In the genomic region with DNA sequence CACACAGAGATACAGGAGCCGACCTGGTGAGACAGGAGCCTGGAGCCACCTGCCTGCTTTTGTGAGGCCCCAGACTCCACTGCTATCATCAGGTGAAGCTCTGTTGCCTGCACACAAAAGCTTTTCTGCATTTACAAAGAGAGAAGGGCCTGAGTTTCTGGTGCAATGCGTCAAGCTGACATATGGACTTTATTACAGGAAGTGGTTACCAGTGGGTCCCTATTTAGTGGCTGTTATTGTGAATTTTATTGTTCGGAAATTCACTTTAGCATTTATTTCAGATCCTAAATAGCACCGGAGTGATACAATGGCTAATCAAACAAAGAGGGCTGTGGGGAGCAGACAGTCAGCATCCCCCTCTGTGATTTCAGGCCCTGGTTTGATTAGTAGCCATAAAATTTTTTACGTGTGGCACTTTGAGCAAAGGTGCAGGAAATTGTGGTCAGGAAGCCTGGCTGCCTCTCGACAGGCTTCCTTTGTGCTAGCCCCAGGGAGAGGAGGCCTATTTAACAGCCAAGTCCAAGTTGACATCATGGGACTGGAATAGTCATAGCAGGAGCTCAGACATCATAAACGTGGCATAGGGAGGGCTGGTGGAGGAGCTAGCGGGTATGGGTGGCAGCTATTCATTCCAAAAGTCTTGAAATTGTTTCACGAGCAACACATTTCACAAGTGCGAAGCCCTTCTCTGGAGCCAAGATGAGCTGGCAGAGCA, we compare ENCODE assay signal across 8 cellular contexts. TPM values are rescaled to one million over a fixed set of nuclear protein-coding genes. Genes with fewer than 3 reads are reported as not detected.
DNase-seq lines count a peak whose midpoint lies in the region; ATAC-seq and TF ChIP-seq lines count a peak whose summit lies in the region.

No MANE protein-coding gene starts in this region.

- intact Hi-C loops in activated B cell treated with CpG ODN at 0.5 μM for 24 hours (cut with micrococcal nuclease) = no loop called here
- intact Hi-C loops in heart left ventricle (cut with DNase I) = loop anchor here in 1 of 10 donors (5.0 kb wide), 1 partner anchor 60 kb away; no protein-coding TSS in a partner anchor

- peaks cover 2% of the 10 kb centered on the region for H3F3A ChIP-seq in neural progenitor cell (ENCODE audit: low read depth)

- no peaks in the 10 kb centered on the region for H3K79me2 ChIP-seq in neural progenitor cell (ENCODE audit: low read depth)

- H3K9me3 Mint-ChIP-seq in activated B cell treated with CpG ODN at 0.5 μM for 24 hours (peaks cover 3% of the 10 kb centered on the region), neural progenitor cell (peaks cover 2% of the 10 kb centered on the region)

- H3K9me3 ChIP-seq in heart left ventricle = peaks cover 0 to 5% (median 1%) of the 10 kb centered on the region in 12 donors
- no peaks in the 10 kb centered on the region for H3K9me3 ChIP-seq in neural progenitor cell (ENCODE audit: low read depth)

- H3K4me3 Mint-ChIP-seq in activated B cell treated with CpG ODN at 0.5 μM for 24 hours = no peak overlapping the region
- H3K4me3 Mint-ChIP-seq in neural progenitor cell = no peak overlapping the region

- no peaks in the 10 kb centered on the region for H3K36me3 Mint-ChIP-seq in activated B cell treated with CpG ODN at 0.5 μM for 24 hours (ENCODE audit: low read depth)
- no peaks in the 10 kb centered on the region for H3K36me3 Mint-ChIP-seq in neural progenitor cell

- H3K4me1 Mint-ChIP-seq in activated B cell treated with CpG ODN at 0.5 μM for 24 hours (peaks cover 33% of the 10 kb centered on the region), neural progenitor cell (peaks cover 12% of the 10 kb centered on the region)

- H3K27ac ChIP-seq in heart left ventricle (peak overlapping the region; percentile 55 to 84 (median 70)), neural progenitor cell (no peak overlapping the region)

- no peak overlapping the region for H3K4me2 ChIP-seq in neural progenitor cell

- H2AFZ ChIP-seq in neural progenitor cell (replicated peaks) = no peak overlapping the region

- H3K27ac Mint-ChIP-seq in activated B cell treated with CpG ODN at 0.5 μM for 24 hours = peak overlapping the region; percentile 47
- H3K27ac Mint-ChIP-seq in neural progenitor cell = no peak overlapping the region

- POLR2A ChIA-PET in activated B cell treated with CpG ODN at 0.5 μM for 24 hours (lab: Charles Lee) = no interaction called here

- CTCF ChIA-PET in activated B cell treated with CpG ODN at 0.5 μM for 24 hours (lab: Charles Lee) = no interaction called here

- peaks cover 0 to 43% (median 9%) of the 10 kb centered on the region in 9 donors for H3K36me3 ChIP-seq in heart left ventricle
- H3K36me3 ChIP-seq in neural progenitor cell = no peaks in the 10 kb centered on the region

- H3K27me3 ChIP-seq in heart left ventricle (no peaks in the 10 kb centered on the region), neural progenitor cell (no peaks in the 10 kb centered on the region)

- WGBS in heart left ventricle, 4 donors = 44 to 58% (median 48%) methylated on average over 10 of the region's 10 CpGs

- no peaks in the 10 kb centered on the region for H3K27me3 Mint-ChIP-seq in activated B cell treated with CpG ODN at 0.5 μM for 24 hours
- H3K27me3 Mint-ChIP-seq in neural progenitor cell (ENCODE audit: insufficient read depth, low read depth) = peaks cover 6% of the 10 kb centered on the region

- ATAC-seq in GM18498 (IDR thresholded peaks at IDR 0.05; ENCODE audit: unreplicated experiment) = peak; percentile 61
- no peak for ATAC-seq in activated B cell treated with CpG ODN at 0.5 μM for 24 hours (ENCODE audit: low read depth)
- peak; percentile 86 to 94 (median 88) for ATAC-seq in heart left ventricle
- no peak for ATAC-seq in HG02571 (IDR thresholded peaks at IDR 0.05; ENCODE audit: unreplicated experiment)

- no peak for TF ChIP-seq POLR2A in heart left ventricle (IDR thresholded peaks at IDR 0.05)

- TF ChIP-seq CTCF in activated B cell treated with CpG ODN at 0.5 μM for 24 hours (IDR thresholded peaks at IDR 0.05) (no peak), heart left ventricle (IDR thresholded peaks at IDR 0.05) (no peak), neural progenitor cell (IDR thresholded peaks at IDR 0.05) (no peak)

- H3K9ac ChIP-seq in neural progenitor cell = no peak overlapping the region

- DNase-seq in H4 (ENCODE audit: low spot score) (peak; percentile 98), NCI-H146 (lab: John Stamatoyannopoulos, UW) (peak; percentile 79), activated B cell treated with CpG ODN at 0.5 μM for 24 hours (no peak), heart left ventricle (peak in 3 of 5 donors; percentile 43 to 62 (median 59)), neural progenitor cell (ENCODE audit: low spot score) (no peak)
- DNase-seq in stimulated activated CD8-positive, alpha-beta memory T cell treated with anti-CD3 and anti-CD28 coated beads, Interleukin-15, amount 100 ng/mL, for 48 hours (ENCODE audit: low read depth in 2 of 2) = peak; percentile 18 to 51

- H3K4me1 ChIP-seq in heart left ventricle = peaks cover 3 to 78% (median 45%) of the 10 kb centered on the region in 12 donors
- H3K4me1 ChIP-seq in neural progenitor cell = peaks cover 7% of the 10 kb centered on the region

- H4K20me1 ChIP-seq in neural progenitor cell (ENCODE audit: low read depth) = no peaks in the 10 kb centered on the region

- H3K4me3 ChIP-seq in heart left ventricle (no peak overlapping the region), neural progenitor cell (no peak overlapping the region)

RNA-seq across cellular contexts. Expression of gene TGFBI, which starts 8.4 kb away (rescaled TPM):
- total RNA-seq in H4 (2014; rRNA removed; shearing (Covaris generic)) = 2,353 and 2,468 TPM in 2 replicates
- 1.1 and 1.3 TPM in 2 replicates for total RNA-seq in activated B cell treated with CpG ODN at 0.5 μM for 24 hours
- 100 to 1,000 TPM in 2 of 9 donors, 10 to 100 TPM in 7; 31.8 to 206 (median 42.9) TPM for total RNA-seq in heart left ventricle
- polyA plus RNA-seq in heart left ventricle = 10 to 100 TPM; 50.0 to 64.2 TPM
- total RNA-seq in neural progenitor cell (ENCODE audit: low replicate concordance) = 9.5 and 16.4 TPM in 2 replicates

Comparison
In these comparisons a context has a peak if more than half of its experiments do, and no peak if none do; other contexts are left out.
1. ATAC-seq: peak in GM18498 (single experiment) and heart left ventricle (4 of 4); none in activated B cell treated with CpG ODN at 0.5 μM for 24 hours (single experiment) and HG02571 (single experiment).
2. DNase-seq: peak in H4 (single experiment), NCI-H146 (single experiment), heart left ventricle (3 of 5) and stimulated activated CD8-positive, alpha-beta memory T cell treated with anti-CD3 and anti-CD28 coated beads, Interleukin-15, amount 100 ng/mL, for 48 hours (2 of 2); none in activated B cell treated with CpG ODN at 0.5 μM for 24 hours (single experiment) and neural progenitor cell (single experiment).
3. RNA of gene TGFBI, which starts 8.4 kb away (total RNA-seq): 2,353 to 2,468 TPM in H4; 31.8 to 206 TPM in heart left ventricle, 9.5 to 16.4 TPM in neural progenitor cell and 1.1 to 1.3 TPM in activated B cell treated with CpG ODN at 0.5 μM for 24 hours; every median in the first group is over 10 times any median in the second.